8 cellular contexts compared by ENCODE assay signal in the genomic region with DNA sequence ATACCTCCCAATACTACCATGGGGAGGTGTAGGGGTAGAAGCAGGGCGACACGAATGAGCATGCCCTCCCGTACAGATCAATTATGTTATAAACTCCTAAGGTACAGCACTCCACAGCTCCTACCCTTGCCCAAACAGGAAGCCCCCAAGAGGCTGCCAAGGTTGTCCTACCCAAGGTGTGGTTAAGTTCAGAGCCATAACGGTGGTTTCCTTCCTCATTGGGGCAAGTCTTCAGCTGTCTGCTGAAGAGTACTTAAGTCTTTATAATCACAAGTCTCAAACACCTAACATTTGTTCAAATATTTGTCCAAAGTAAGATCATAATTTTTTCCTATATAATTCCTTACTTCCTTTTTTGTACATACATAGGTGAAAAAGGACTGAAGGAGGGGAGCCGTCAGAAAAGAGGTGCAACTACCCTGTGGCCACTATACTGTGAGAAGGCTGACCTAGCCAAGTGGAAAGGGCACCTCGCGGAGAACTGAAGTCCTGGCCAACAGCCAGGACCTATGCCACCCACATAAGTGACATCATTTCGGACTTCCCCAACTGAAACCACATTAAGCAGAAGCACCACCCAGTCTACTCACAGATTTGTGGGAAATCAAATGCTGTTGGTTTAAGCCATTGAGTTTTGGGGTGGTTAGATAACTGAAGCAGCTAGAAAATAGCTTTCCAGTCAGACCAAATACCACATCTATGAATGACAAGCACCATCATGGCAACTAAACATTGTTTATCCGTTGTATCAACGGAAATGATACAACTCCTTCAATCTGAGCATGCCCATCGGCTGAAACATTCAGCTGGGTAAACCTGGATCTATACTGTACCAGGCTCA. TPM values are rescaled to one million over a fixed set of nuclear protein-coding genes. Genes with fewer than 3 reads are reported as not detected.
DNase-seq lines count a peak whose midpoint lies in the region; ATAC-seq, FAIRE-seq and TF ChIP-seq lines count a peak whose summit lies in the region.

No MANE protein-coding gene starts in this region.

- FAIRE-seq in small intestine (lab: Jason Lieb, UNC), result no peak

- no peak for TF ChIP-seq POLR2A in esophagus muscularis mucosa (IDR thresholded peaks at IDR 0.05; ENCODE audit: low read depth)

- in situ Hi-C loops in KBM-7 (cut with MboI; ENCODE audit: low pct_unique_long_range_greater_than_20kb, low sequenced_read_pairs), result no loop called here

- DNase-seq in KBM-7 (peak; percentile 89), choroid plexus epithelial cell (ENCODE audit: low read depth) (peak; percentile 70), small intestine (peak; percentile 8), NCI-H1930 (lab: John Stamatoyannopoulos, UW) (no peak), esophagus muscularis mucosa (ENCODE audit: extremely low spot score) (no peak)
- DNase-seq in activated CD4-positive, CD25-positive, alpha-beta regulatory T cell (lab: John Stamatoyannopoulos, UW), result peak; percentile 12 to 30 (median 22)

- H3K4me1 ChIP-seq in small intestine (ENCODE audit: control insufficient read depth in 2 of 2, insufficient read depth in 1 of 2, low read depth in 1 of 2, low read length in 1 of 2) (peaks cover 0 to 14% of the 10 kb centered on the region in 2 donors), esophagus muscularis mucosa (peaks cover 14 to 43% (median 34%) of the 10 kb centered on the region in 4 donors)

- H3K36me3 ChIP-seq in small intestine (ENCODE audit: control insufficient read depth in 2 of 2, insufficient read depth in 2 of 2, low read length in 2 of 2), result peaks cover 0 to under 1% of the 10 kb centered on the region in 2 donors
- peaks cover 0 to 5% (median under 1%) of the 10 kb centered on the region in 4 donors for H3K36me3 ChIP-seq in esophagus muscularis mucosa

- H3K9me3 ChIP-seq in small intestine (ENCODE audit: control insufficient read depth, low read depth) (no peaks in the 10 kb centered on the region), esophagus muscularis mucosa (no peaks in the 10 kb centered on the region)

- H3K4me3 ChIP-seq in choroid plexus epithelial cell (ENCODE audit: low read depth, low read length), result no peak overlapping the region
- no peak overlapping the region for H3K4me3 ChIP-seq in small intestine (ENCODE audit: low read depth in 1 of 2, low read length in 2 of 2)
- H3K4me3 ChIP-seq in esophagus muscularis mucosa, result no peak overlapping the region

- ATAC-seq in GM18861 (IDR thresholded peaks at IDR 0.05; ENCODE audit: unreplicated experiment) (peak; percentile 47), GM21723 (IDR thresholded peaks at IDR 0.05; ENCODE audit: unreplicated experiment) (no peak)

- TF ChIP-seq CTCF in choroid plexus epithelial cell (conservative IDR thresholded peaks at IDR 0.05; ENCODE audit: low read depth, low read length), result no peak
- no peak for TF ChIP-seq CTCF in esophagus muscularis mucosa (IDR thresholded peaks at IDR 0.05)

- no peak for TF ChIP-seq EP300 in esophagus muscularis mucosa (IDR thresholded peaks at IDR 0.05)

- intact Hi-C loops in esophagus muscularis mucosa (cut with DNase I), result loop anchor here (10.0 kb wide), 1 partner anchor 728 kb away; a partner anchor contains a TSS

- 64 to 72% (median 67%) methylated on average over 11 of the region's 11 CpGs for WGBS in small intestine, 3 donors
- WGBS in esophagus muscularis mucosa, result 67% methylated on average over 11 of the region's 11 CpGs

- H3K27ac ChIP-seq in small intestine (ENCODE audit: low read depth in 1 of 2, low read length in 1 of 2) (peak overlapping the region in 1 of 2 donors; percentile 46), esophagus muscularis mucosa (replicated peaks in 1 of 4) (peak overlapping the region in 1 of 4 donors; percentile 18)

- no peaks in the 10 kb centered on the region for H3K27me3 ChIP-seq in small intestine (ENCODE audit: control insufficient read depth in 2 of 2, insufficient read depth in 2 of 2, low read length in 2 of 2)
- no peaks in the 10 kb centered on the region for H3K27me3 ChIP-seq in esophagus muscularis mucosa

RNA-seq across cellular contexts. Expression of a gene that starts 2.9 kb away (rescaled TPM):
- 10 to 100 TPM in 2 of 3 donors, 1 to 10 TPM in 1; 6.9 to 12.4 (median 11.9) TPM for polyA plus RNA-seq in small intestine
- total RNA-seq in esophagus muscularis mucosa, result 10 to 100 TPM; 17.9 to 24.0 (median 20.4) TPM

Comparison
In these comparisons a context has a peak if more than half of its experiments do, and no peak if none do; other contexts are left out.
1. DNase-seq: peak in KBM-7 (single experiment), activated CD4-positive, CD25-positive, alpha-beta regulatory T cell (4 of 4), choroid plexus epithelial cell (single experiment) and small intestine (single experiment); none in NCI-H1930 (0 of 2) and esophagus muscularis mucosa (single experiment).